In genomic region chr18:25531207-25531606, GRCh38 we compare ENCODE assay signal across 30 cellular contexts.
"Had no signal": no experiment of that assay in that cellular context is flagged by ENCODE, and none has a peak within 500 bp of the region (broad histone marks: within the 10 kb centered on the region; RNA-seq: fewer than 3 reads in every experiment).

No MANE protein-coding gene starts in this region.

- H3K4me3 ChIP-seq: ascending aorta, breast epithelium, cardiac muscle cell, colonic mucosa, esophagus squamous epithelium, gastroesophageal sphincter, heart right ventricle had no signal

- H3K36me3 Mint-ChIP-seq: activated naive CD4-positive, alpha-beta T cell treated with anti-CD3 and anti-CD28 coated beads, Interleukin-2, amount 10 ng/mL, durations not matched to agents 7 days and 5 days; activated naive CD8-positive, alpha-beta T cell treated with anti-CD3 and anti-CD28 coated beads, Interleukin-2, amount 10 ng/mL, durations not matched to agents 7 days and 5 days; brain had no signal

- H3K4me1 Mint-ChIP-seq: activated naive CD4-positive, alpha-beta T cell treated with anti-CD3 and anti-CD28 coated beads, Interleukin-2, amount 10 ng/mL, durations not matched to agents 7 days and 5 days; activated naive CD8-positive, alpha-beta T cell treated with anti-CD3 and anti-CD28 coated beads, Interleukin-2, amount 10 ng/mL, durations not matched to agents 7 days and 5 days; T-helper 17 cell had no signal

- DNase-seq: activated B cell treated with CpG ODN at 0.5 μM for 24 hours; activated CD4-positive, alpha-beta T cell treated with anti-CD3 and anti-CD28 coated beads for 48 hours; activated CD4-positive, alpha-beta T cell treated with anti-CD3 and anti-CD28 coated beads, Interleukin-2, amount 50 U/mL, for 1 hour; activated CD4-positive, alpha-beta T cell treated with anti-CD3 and anti-CD28 coated beads, Interleukin-2, amount 50 U/mL, for 48 hours; activated CD8-positive, alpha-beta memory T cell treated with anti-CD3 and anti-CD28 coated beads for 24 hours; activated CD8-positive, alpha-beta T cell treated with anti-CD3 and anti-CD28 coated beads for 36 hours; activated gamma-delta T cell; activated naive CD4-positive, alpha-beta T cell; activated naive CD4-positive, alpha-beta T cell treated with anti-CD3 and anti-CD28 coated beads, Interleukin-2, amount 10 ng/mL, durations not matched to agents 7 days and 5 days; activated naive CD8-positive, alpha-beta T cell treated with anti-CD3 and anti-CD28 coated beads, Interleukin-2, amount 10 ng/mL, durations not matched to agents 7 days and 5 days; activated T-cell treated with anti-CD3 and anti-CD28 coated beads, Interleukin-2, amount 50 U/mL, for 72 hours; central memory CD4-positive, alpha-beta T cell; cerebellar nuclear complex; colonic mucosa; effector CD8-positive, alpha-beta T cell; esophagus squamous epithelium; foreskin melanocyte; heart right ventricle; T-helper 17 cell; T1000; WERI-Rb-1 had no signal

- H3K9me3 ChIP-seq: ascending aorta, colonic mucosa, gastroesophageal sphincter had no signal

- H3K27me3 ChIP-seq: ascending aorta, breast epithelium, cardiac muscle cell, colonic mucosa, esophagus squamous epithelium, gastroesophageal sphincter had no signal

- H3K27ac Mint-ChIP-seq: activated B cell treated with CpG ODN at 0.5 μM for 24 hours; activated CD8-positive, alpha-beta T cell treated with anti-CD3 and anti-CD28 coated beads for 36 hours; activated naive CD4-positive, alpha-beta T cell treated with anti-CD3 and anti-CD28 coated beads, Interleukin-2, amount 10 ng/mL, durations not matched to agents 7 days and 5 days; activated naive CD8-positive, alpha-beta T cell treated with anti-CD3 and anti-CD28 coated beads, Interleukin-2, amount 10 ng/mL, durations not matched to agents 7 days and 5 days; activated T-cell treated with anti-CD3 and anti-CD28 coated beads, Interleukin-2, amount 50 U/mL, for 72 hours; T-helper 17 cell; T-helper 2 cell treated with Interferon-gamma antibody and Interleukin-4, amounts not matched to agents 5 μg/mL and 100 μg/mL, for 36 hours had no signal

- H3K27me3 Mint-ChIP-seq: activated CD8-positive, alpha-beta T cell treated with anti-CD3 and anti-CD28 coated beads for 36 hours; activated naive CD4-positive, alpha-beta T cell treated with anti-CD3 and anti-CD28 coated beads, Interleukin-2, amount 10 ng/mL, durations not matched to agents 7 days and 5 days; T-helper 17 cell had no signal

- H3K27ac ChIP-seq: ascending aorta, breast epithelium, cardiac muscle cell, colonic mucosa, epithelial cell of prostate, esophagus squamous epithelium, gastroesophageal sphincter, heart right ventricle, WERI-Rb-1 had no signal

- H3K36me3 ChIP-seq: ascending aorta, breast epithelium, cardiac muscle cell, colonic mucosa, esophagus squamous epithelium, gastroesophageal sphincter, heart right ventricle, WERI-Rb-1 had no signal

- ATAC-seq: activated CD4-positive, CD25-positive, alpha-beta regulatory T cell treated with anti-CD3 and anti-CD28 coated beads, Interleukin-2, amount 50 U/mL, for 24 hours; activated CD8-positive, alpha-beta T cell treated with anti-CD3 and anti-CD28 coated beads for 36 hours; activated naive CD4-positive, alpha-beta T cell treated with anti-CD3 and anti-CD28 coated beads, Interleukin-2, amount 50 U/mL, for 72 hours; activated T-cell treated with anti-CD3 and anti-CD28 coated beads, Interleukin-2, amount 50 U/mL, for 72 hours; gastroesophageal sphincter; heart right ventricle; T-helper 17 cell had no signal

- H3K4me1 ChIP-seq: ascending aorta, breast epithelium, colonic mucosa, esophagus squamous epithelium, gastroesophageal sphincter, heart right ventricle had no signal

- H3K4me3 Mint-ChIP-seq: activated B cell treated with CpG ODN at 0.5 μM for 24 hours; activated CD8-positive, alpha-beta T cell treated with anti-CD3 and anti-CD28 coated beads for 36 hours; activated naive CD4-positive, alpha-beta T cell treated with anti-CD3 and anti-CD28 coated beads, Interleukin-2, amount 10 ng/mL, durations not matched to agents 7 days and 5 days; activated naive CD8-positive, alpha-beta T cell treated with anti-CD3 and anti-CD28 coated beads, Interleukin-2, amount 10 ng/mL, durations not matched to agents 7 days and 5 days; activated T-cell treated with anti-CD3 and anti-CD28 coated beads, Interleukin-2, amount 50 U/mL, for 72 hours; brain; T-helper 17 cell; T-helper 2 cell treated with Interferon-gamma antibody and Interleukin-4, amounts not matched to agents 5 μg/mL and 100 μg/mL, for 36 hours had no signal

- H3K9me3 Mint-ChIP-seq: activated CD8-positive, alpha-beta T cell treated with anti-CD3 and anti-CD28 coated beads for 36 hours had no signal
